ENCODE assay signal across 2 cellular contexts in the genomic region with DNA sequence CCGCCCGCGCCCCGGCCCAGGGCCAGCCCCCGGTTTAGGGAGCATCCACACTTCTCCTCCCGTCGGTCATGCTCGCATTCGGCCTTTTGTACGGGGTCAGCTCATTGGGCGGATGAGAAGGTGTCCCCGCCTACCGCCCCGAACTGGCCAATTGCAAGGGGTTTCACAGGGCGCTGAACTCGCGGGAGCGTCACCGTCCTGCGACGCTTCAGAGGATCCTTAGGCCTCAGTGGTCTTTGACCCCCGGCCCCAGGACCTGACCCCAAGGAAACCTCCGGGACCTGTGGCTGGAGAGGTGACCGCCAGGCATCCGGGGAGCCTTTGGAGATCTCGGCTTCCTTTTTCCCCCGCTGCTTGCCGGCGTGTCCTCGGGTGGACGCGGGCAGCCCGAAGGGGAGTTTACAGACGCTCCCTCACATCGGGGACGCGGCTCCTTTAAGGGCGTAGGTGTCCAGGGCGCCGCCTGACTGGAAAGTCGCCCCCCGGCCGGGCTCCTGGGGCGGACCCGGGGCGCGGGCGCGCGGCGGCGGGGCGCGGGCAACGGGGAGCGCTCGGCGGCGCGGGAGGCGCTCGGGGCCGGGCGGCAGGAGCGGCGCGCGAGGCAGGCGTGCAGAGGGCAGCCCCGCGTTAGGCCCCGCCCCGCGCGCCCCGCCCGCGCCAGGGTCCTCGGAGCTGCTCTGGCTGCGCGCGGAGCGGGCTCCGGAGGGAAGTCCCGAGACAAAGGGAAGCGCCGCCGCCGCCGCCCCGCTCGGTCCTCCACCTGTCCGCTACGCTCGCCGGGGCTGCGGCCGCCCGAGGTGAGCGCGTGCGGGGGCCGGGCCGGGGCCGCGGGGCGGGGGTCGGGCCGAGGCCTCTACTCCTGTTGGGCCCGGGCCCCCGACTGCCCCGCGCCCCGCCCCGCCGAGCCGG.
TF ChIP-seq lines count a peak whose summit lies in the region.

A gene (plus strand): TSS at position 660 of the 909 bp plus-strand sequence. CDS start 4,395 bp downstream, outside the sequence.

TF ChIP-seq in IMR-90, 13 proteins besides CTCF, POLR2A, EP300 and RAD21:
- no peak for TF ChIP-seq MAFK (IDR thresholded peaks at IDR 0.05; ENCODE audit: low read depth, low read length)
- TF ChIP-seq MAZ (IDR thresholded peaks at IDR 0.05; ENCODE audit: borderline replicate concordance, low read depth, low read length), result peak; percentile 68; the same call in 1 of the 2 replicates

TF ChIP-seq in endothelial cell of umbilical vein, 7 proteins besides CTCF, POLR2A, EP300 and RAD21:
- TF ChIP-seq POLR2AphosphoS5 (IDR thresholded peaks at IDR 0.05; ENCODE audit: insufficient read depth, low read depth, low read length), result peak; percentile 55
- no peak for TF ChIP-seq EZH2 (IDR thresholded peaks at IDR 0.05; ENCODE audit: borderline replicate concordance, low read depth, low read length, severe bottlenecking)
